8 cellular contexts compared by ENCODE assay signal in the genomic region with DNA sequence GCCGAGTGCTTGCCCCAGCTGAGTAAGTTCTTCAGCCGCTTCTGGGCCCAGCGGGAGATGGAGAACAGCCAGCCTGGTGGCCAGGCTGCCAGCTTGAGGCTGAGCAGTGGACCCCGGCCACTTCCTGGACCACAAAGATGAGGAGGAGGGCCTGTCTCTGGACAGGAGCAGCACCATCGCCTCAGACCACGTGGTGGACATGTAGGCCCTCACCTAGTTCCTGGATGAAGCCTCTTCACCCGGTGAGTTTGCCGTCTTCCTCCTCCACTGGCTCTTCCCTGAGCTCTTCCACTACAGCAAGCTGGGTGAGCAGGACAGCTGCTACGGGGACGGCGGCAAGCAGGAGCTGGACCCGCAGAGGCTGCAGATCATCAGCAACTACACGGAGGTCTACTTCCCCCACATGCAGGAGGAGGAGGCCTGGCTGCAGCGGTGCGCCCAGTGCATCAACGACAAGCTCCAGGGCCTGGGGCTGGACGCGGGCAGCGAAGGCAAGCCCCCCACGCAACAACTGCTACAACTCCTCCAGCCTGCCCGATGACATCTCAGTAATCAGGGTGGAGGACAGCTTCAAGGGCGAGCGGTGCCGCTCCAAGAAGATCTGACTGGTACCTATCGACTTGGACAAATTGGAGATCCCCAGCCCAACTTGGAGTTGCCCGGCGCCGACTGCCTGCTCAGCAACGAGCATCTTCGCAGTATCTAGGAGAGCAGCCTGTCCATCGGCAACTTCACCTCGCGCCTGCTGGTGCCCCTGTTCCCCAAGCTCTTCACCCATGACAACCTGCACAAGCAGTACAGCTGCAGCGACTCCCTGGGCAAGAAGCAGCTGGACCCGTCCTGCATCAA. TPM values are rescaled to one million over a fixed set of nuclear protein-coding genes. Genes with fewer than 3 reads are reported as not detected.
DNase-seq lines count a peak whose midpoint lies in the region; ATAC-seq and TF ChIP-seq lines count a peak whose summit lies in the region.
"Not testable (repeated sequence)": the region's sequence is repeated elsewhere in the genome, so short reads cannot be mapped to it uniquely, and the experiment has no call there.

No MANE protein-coding gene starts in this region.

- DNase-seq in NCI-H2227 treated with DMSO at 0.1 percent for 48 hours (lab: John Stamatoyannopoulos, UW): peak; percentile 1
- DNase-seq in activated CD4-positive, alpha-beta T cell treated with anti-CD3 and anti-CD28 coated beads, Interleukin-2, amount 10 ng/mL, durations not matched to agents 7 days and 5 days; breast epithelium (ENCODE audit: low spot score in 2 of 2); heart right ventricle; natural killer cell treated with Interleukin-12 subunit alpha and Interleukin-12 subunit beta and Interleukin-15 and Interleukin-18, amount 100 ng/mL, for 72 hours (ENCODE audit: low spot score); stimulated activated naive CD8-positive, alpha-beta T cell treated with anti-CD3 and anti-CD28 coated beads, Interleukin-15, amount 100 ng/mL, for 72 hours: not testable (repeated sequence)

- H3K4me1 ChIP-seq in BLaER1, breast epithelium, heart right ventricle: not testable (repeated sequence)

- H3K36me3 Mint-ChIP-seq in activated CD4-positive, alpha-beta T cell treated with anti-CD3 and anti-CD28 coated beads, Interleukin-2, amount 10 ng/mL, durations not matched to agents 7 days and 5 days (ENCODE audit: low read depth); natural killer cell treated with Interleukin-12 subunit alpha and Interleukin-12 subunit beta and Interleukin-15 and Interleukin-18, amount 100 ng/mL, for 72 hours: not testable (repeated sequence)

- not testable (repeated sequence) for H4K20me1 ChIP-seq in BLaER1

- TF ChIP-seq CTCF in breast epithelium (IDR thresholded peaks at IDR 0.05); heart right ventricle (IDR thresholded peaks at IDR 0.05): not testable (repeated sequence)

- CTCF ChIA-PET in activated CD4-positive, alpha-beta T cell treated with anti-CD3 and anti-CD28 coated beads, Interleukin-2, amount 10 ng/mL, durations not matched to agents 7 days and 5 days (lab: Charles Lee): interaction anchor here (1.0 to 2.2 kb wide), 3 partner anchors 10 to 23 kb away, joined by 3 to 11 read pairs (median 4); no protein-coding TSS in a partner anchor

- not testable (repeated sequence) for H3K27me3 ChIP-seq in BLaER1, breast epithelium, heart right ventricle

- peak overlapping the region; percentile 93 for H3K27ac Mint-ChIP-seq in activated CD4-positive, alpha-beta T cell treated with anti-CD3 and anti-CD28 coated beads, Interleukin-2, amount 10 ng/mL, durations not matched to agents 7 days and 5 days
- peak overlapping the region; percentile 23 to 68 for H3K27ac Mint-ChIP-seq in natural killer cell treated with Interleukin-12 subunit alpha and Interleukin-12 subunit beta and Interleukin-15 and Interleukin-18, amount 100 ng/mL, for 72 hours
- H3K27ac Mint-ChIP-seq in stimulated activated naive CD8-positive, alpha-beta T cell treated with anti-CD3 and anti-CD28 coated beads, Interleukin-15, amount 100 ng/mL, for 72 hours: not testable (repeated sequence)

- POLR2A ChIA-PET in activated CD4-positive, alpha-beta T cell treated with anti-CD3 and anti-CD28 coated beads, Interleukin-2, amount 10 ng/mL, durations not matched to agents 7 days and 5 days (lab: Charles Lee): interaction anchor here (1.3 kb wide), 1 partner anchor 22 kb away, joined by 8 read pairs; no protein-coding TSS in a partner anchor

- not testable (repeated sequence) for H3K9me3 ChIP-seq in BLaER1, breast epithelium, heart right ventricle

- intact Hi-C loops in breast epithelium (cut with DNase I; ENCODE audit: low total_unique reads); heart right ventricle (cut with DNase I): not testable (repeated sequence)

- 93 to 95% methylated on average over 35 of the region's 35 CpGs for WGBS in heart right ventricle, 2 donors

- H3K4me3 ChIP-seq in BLaER1: not testable (repeated sequence)
- H3K4me3 ChIP-seq in breast epithelium (peak overlapping the region in 2 of 3 donors; percentile 42 to 54), heart right ventricle (peak overlapping the region in 8 of 10 donors; percentile 41 to 61 (median 56))

- not testable (repeated sequence) for TF ChIP-seq POLR2A in breast epithelium (IDR thresholded peaks at IDR 0.05)

- ATAC-seq in GM21737 (IDR thresholded peaks at IDR 0.05; ENCODE audit: unreplicated experiment) (peak; percentile 4), heart right ventricle (peak in 5 of 8 donors; percentile 12 to 44 (median 31))
- not testable (repeated sequence) for ATAC-seq in natural killer cell treated with Interleukin-12 subunit alpha and Interleukin-12 subunit beta and Interleukin-15 and Interleukin-18, amount 100 ng/mL, for 72 hours; stimulated activated naive CD8-positive, alpha-beta T cell treated with anti-CD3 and anti-CD28 coated beads, Interleukin-15, amount 100 ng/mL, for 72 hours

- H3K36me3 ChIP-seq in BLaER1, breast epithelium, heart right ventricle: not testable (repeated sequence)

- H3K9me3 Mint-ChIP-seq in activated CD4-positive, alpha-beta T cell treated with anti-CD3 and anti-CD28 coated beads, Interleukin-2, amount 10 ng/mL, durations not matched to agents 7 days and 5 days; natural killer cell treated with Interleukin-12 subunit alpha and Interleukin-12 subunit beta and Interleukin-15 and Interleukin-18, amount 100 ng/mL, for 72 hours; stimulated activated naive CD8-positive, alpha-beta T cell treated with anti-CD3 and anti-CD28 coated beads, Interleukin-15, amount 100 ng/mL, for 72 hours: not testable (repeated sequence)

- H3K4me1 Mint-ChIP-seq in activated CD4-positive, alpha-beta T cell treated with anti-CD3 and anti-CD28 coated beads, Interleukin-2, amount 10 ng/mL, durations not matched to agents 7 days and 5 days: peaks cover 14% of the 10 kb centered on the region
- peaks cover 12% of the 10 kb centered on the region in 2 donors for H3K4me1 Mint-ChIP-seq in natural killer cell treated with Interleukin-12 subunit alpha and Interleukin-12 subunit beta and Interleukin-15 and Interleukin-18, amount 100 ng/mL, for 72 hours (ENCODE audit: low read depth in 2 of 2)
- H3K4me1 Mint-ChIP-seq in stimulated activated naive CD8-positive, alpha-beta T cell treated with anti-CD3 and anti-CD28 coated beads, Interleukin-15, amount 100 ng/mL, for 72 hours: not testable (repeated sequence)

- peak overlapping the region; percentile 83 for H3K4me3 Mint-ChIP-seq in activated CD4-positive, alpha-beta T cell treated with anti-CD3 and anti-CD28 coated beads, Interleukin-2, amount 10 ng/mL, durations not matched to agents 7 days and 5 days
- H3K4me3 Mint-ChIP-seq in natural killer cell treated with Interleukin-12 subunit alpha and Interleukin-12 subunit beta and Interleukin-15 and Interleukin-18, amount 100 ng/mL, for 72 hours: peak overlapping the region; percentile 86
- H3K4me3 Mint-ChIP-seq in stimulated activated naive CD8-positive, alpha-beta T cell treated with anti-CD3 and anti-CD28 coated beads, Interleukin-15, amount 100 ng/mL, for 72 hours: peak overlapping the region; percentile 82 to 85

- H3K4me2 ChIP-seq in BLaER1: peak overlapping the region; percentile 48

- H3K9ac ChIP-seq in BLaER1: not testable (repeated sequence)

- H3K27ac ChIP-seq in BLaER1, breast epithelium, heart right ventricle: not testable (repeated sequence)

- not testable (repeated sequence) for H3K27me3 Mint-ChIP-seq in activated CD4-positive, alpha-beta T cell treated with anti-CD3 and anti-CD28 coated beads, Interleukin-2, amount 10 ng/mL, durations not matched to agents 7 days and 5 days; natural killer cell treated with Interleukin-12 subunit alpha and Interleukin-12 subunit beta and Interleukin-15 and Interleukin-18, amount 100 ng/mL, for 72 hours; stimulated activated naive CD8-positive, alpha-beta T cell treated with anti-CD3 and anti-CD28 coated beads, Interleukin-15, amount 100 ng/mL, for 72 hours

RNA-seq across cellular contexts. Expression of gene SGMS1, which starts 35.5 kb away (rescaled TPM):
- 10 to 100 TPM; 17.1 to 19.3 TPM for total RNA-seq in activated CD4-positive, alpha-beta T cell treated with anti-CD3 and anti-CD28 coated beads, Interleukin-2, amount 10 ng/mL, durations not matched to agents 7 days and 5 days
- total RNA-seq in breast epithelium: 100 to 1,000 TPM in 1 of 3 donors, 10 to 100 TPM in 2; 66.5 to 114 (median 80.1) TPM
- total RNA-seq in heart right ventricle: 10 to 100 TPM; 14.2 to 24.3 (median 19.3) TPM
- 10 to 100 TPM in 1 of 2 donors, 1 to 10 TPM in 1; 7.3 to 13.1 TPM for polyA plus RNA-seq in heart right ventricle
- 10 to 100 TPM; 31.6 to 49.0 TPM for total RNA-seq in natural killer cell treated with Interleukin-12 subunit alpha and Interleukin-12 subunit beta and Interleukin-15 and Interleukin-18, amount 100 ng/mL, for 72 hours
